1 cellular context compared by ENCODE assay signal in the genomic region with DNA sequence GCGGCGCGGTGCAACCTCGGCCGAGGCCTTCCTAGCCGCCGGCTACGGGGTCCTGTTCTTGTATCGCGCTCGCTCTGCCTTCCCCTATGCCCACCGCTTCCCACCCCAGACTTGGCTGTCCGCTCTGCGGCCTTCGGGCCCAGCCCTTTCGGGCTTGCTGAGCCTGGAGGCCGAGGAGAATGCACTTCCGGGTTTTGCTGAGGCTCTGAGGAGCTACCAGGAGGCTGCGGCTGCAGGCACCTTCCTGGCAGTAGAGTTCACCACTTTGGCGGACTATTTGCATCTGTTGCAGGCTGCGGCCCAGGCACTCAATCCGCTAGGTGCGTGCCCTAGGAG.
TF ChIP-seq lines count a peak whose summit lies in the region.

No MANE protein-coding gene starts in this region.

TF ChIP-seq in HepG2, 621 proteins besides CTCF, POLR2A, EP300 and RAD21 (continues in another document):
- no peak for TF ChIP-seq ZNF282 (IDR thresholded peaks at IDR 0.05; ENCODE audit: partially characterized antibody)
- TF ChIP-seq NFATC3 (CRISPR knock-in tag; IDR thresholded peaks at IDR 0.05): no peak
- TF ChIP-seq PITX1 (CRISPR knock-in tag; IDR thresholded peaks at IDR 0.05): no peak
- peak; percentile 58 for TF ChIP-seq SAP130 (CRISPR knock-in tag; IDR thresholded peaks at IDR 0.05; ENCODE audit: low read depth)
- TF ChIP-seq ZNF34 (CRISPR knock-in tag; IDR thresholded peaks at IDR 0.05; ENCODE audit: borderline replicate concordance): no peak
- no peak for TF ChIP-seq MBD4 (IDR thresholded peaks at IDR 0.05; ENCODE audit: borderline replicate concordance, low read length)
- TF ChIP-seq ZBTB7B (CRISPR knock-in tag; IDR thresholded peaks at IDR 0.05): no peak; the same call in 1 of the 2 replicates
- no peak for TF ChIP-seq ZUFSP (CRISPR knock-in tag; IDR thresholded peaks at IDR 0.05; ENCODE audit: borderline replicate concordance)
- TF ChIP-seq, protein P1, sequence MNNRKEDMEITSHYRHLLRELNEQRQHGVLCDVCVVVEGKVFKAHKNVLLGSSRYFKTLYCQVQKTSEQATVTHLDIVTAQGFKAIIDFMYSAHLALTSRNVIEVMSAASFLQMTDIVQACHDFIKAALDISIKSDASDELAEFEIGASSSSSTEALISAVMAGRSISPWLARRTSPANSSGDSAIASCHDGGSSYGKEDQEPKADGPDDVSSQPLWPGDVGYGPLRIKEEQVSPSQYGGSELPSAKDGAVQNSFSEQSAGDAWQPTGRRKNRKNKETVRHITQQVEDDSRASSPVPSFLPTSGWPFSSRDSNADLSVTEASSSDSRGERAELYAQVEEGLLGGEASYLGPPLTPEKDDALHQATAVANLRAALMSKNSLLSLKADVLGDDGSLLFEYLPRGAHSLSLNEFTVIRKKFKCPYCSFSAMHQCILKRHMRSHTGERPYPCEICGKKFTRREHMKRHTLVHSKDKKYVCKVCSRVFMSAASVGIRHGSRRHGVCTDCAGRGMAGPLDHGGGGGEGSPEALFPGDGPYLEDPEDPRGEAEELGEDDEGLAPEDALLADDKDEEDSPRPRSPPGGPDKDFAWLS (CRISPR knock-in tag; IDR thresholded peaks at IDR 0.05; ENCODE audit: borderline replicate concordance): no peak
- TF ChIP-seq ETV5 (CRISPR knock-in tag; IDR thresholded peaks at IDR 0.05; ENCODE audit: borderline replicate concordance): no peak; the same call in 1 of the 2 replicates
- TF ChIP-seq ZNF224 (CRISPR knock-in tag; IDR thresholded peaks at IDR 0.05): no peak
- no peak for TF ChIP-seq SIN3A (IDR thresholded peaks at IDR 0.05; ENCODE audit: borderline replicate concordance, low read depth, low read length)
- TF ChIP-seq, protein P2, sequence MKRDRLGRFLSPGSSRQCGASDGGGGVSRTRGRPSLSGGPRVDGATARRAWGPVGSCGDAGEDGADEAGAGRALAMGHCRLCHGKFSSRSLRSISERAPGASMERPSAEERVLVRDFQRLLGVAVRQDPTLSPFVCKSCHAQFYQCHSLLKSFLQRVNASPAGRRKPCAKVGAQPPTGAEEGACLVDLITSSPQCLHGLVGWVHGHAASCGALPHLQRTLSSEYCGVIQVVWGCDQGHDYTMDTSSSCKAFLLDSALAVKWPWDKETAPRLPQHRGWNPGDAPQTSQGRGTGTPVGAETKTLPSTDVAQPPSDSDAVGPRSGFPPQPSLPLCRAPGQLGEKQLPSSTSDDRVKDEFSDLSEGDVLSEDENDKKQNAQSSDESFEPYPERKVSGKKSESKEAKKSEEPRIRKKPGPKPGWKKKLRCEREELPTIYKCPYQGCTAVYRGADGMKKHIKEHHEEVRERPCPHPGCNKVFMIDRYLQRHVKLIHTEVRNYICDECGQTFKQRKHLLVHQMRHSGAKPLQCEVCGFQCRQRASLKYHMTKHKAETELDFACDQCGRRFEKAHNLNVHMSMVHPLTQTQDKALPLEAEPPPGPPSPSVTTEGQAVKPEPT (CRISPR knock-in tag; IDR thresholded peaks at IDR 0.05; ENCODE audit: low read depth): no peak
- TF ChIP-seq, protein P3, sequence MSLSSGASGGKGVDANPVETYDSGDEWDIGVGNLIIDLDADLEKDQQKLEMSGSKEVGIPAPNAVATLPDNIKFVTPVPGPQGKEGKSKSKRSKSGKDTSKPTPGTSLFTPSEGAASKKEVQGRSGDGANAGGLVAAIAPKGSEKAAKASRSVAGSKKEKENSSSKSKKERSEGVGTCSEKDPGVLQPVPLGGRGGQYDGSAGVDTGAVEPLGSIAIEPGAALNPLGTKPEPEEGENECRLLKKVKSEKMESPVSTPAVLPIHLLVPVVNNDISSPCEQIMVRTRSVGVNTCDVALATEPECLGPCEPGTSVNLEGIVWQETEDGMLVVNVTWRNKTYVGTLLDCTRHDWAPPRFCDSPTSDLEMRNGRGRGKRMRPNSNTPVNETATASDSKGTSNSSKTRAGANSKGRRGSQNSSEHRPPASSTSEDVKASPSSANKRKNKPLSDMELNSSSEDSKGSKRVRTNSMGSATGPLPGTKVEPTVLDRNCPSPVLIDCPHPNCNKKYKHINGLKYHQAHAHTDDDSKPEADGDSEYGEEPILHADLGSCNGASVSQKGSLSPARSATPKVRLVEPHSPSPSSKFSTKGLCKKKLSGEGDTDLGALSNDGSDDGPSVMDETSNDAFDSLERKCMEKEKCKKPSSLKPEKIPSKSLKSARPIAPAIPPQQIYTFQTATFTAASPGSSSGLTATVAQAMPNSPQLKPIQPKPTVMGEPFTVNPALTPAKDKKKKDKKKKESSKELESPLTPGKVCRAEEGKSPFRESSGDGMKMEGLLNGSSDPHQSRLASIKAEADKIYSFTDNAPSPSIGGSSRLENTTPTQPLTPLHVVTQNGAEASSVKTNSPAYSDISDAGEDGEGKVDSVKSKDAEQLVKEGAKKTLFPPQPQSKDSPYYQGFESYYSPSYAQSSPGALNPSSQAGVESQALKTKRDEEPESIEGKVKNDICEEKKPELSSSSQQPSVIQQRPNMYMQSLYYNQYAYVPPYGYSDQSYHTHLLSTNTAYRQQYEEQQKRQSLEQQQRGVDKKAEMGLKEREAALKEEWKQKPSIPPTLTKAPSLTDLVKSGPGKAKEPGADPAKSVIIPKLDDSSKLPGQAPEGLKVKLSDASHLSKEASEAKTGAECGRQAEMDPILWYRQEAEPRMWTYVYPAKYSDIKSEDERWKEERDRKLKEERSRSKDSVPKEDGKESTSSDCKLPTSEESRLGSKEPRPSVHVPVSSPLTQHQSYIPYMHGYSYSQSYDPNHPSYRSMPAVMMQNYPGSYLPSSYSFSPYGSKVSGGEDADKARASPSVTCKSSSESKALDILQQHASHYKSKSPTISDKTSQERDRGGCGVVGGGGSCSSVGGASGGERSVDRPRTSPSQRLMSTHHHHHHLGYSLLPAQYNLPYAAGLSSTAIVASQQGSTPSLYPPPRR (CRISPR knock-in tag; IDR thresholded peaks at IDR 0.05; ENCODE audit: borderline replicate concordance): peak; percentile 5; the same call in 1 of the 2 replicates
- TF ChIP-seq NFIB (CRISPR knock-in tag; IDR thresholded peaks at IDR 0.05; ENCODE audit: borderline replicate concordance): no peak
- TF ChIP-seq ZNF713 (CRISPR knock-in tag; IDR thresholded peaks at IDR 0.05): no peak
- TF ChIP-seq GABPB1 (CRISPR knock-in tag; IDR thresholded peaks at IDR 0.05): peak; percentile 84
- TF ChIP-seq ETV6 (CRISPR knock-in tag; conservative IDR thresholded peaks at IDR 0.05): no peak
- TF ChIP-seq ARID2 (CRISPR knock-in tag; IDR thresholded peaks at IDR 0.05; ENCODE audit: borderline replicate concordance): no peak
- no peak for TF ChIP-seq SP5 (CRISPR knock-in tag; IDR thresholded peaks at IDR 0.05; ENCODE audit: borderline replicate concordance, low read depth)
- no peak for TF ChIP-seq IRX3 (CRISPR knock-in tag; IDR thresholded peaks at IDR 0.05; ENCODE audit: borderline replicate concordance, low read depth)
- no peak for TF ChIP-seq ZFP37 (CRISPR knock-in tag; IDR thresholded peaks at IDR 0.05; ENCODE audit: borderline replicate concordance)
- TF ChIP-seq BCL3 (CRISPR knock-in tag; IDR thresholded peaks at IDR 0.05): no peak
- no peak for TF ChIP-seq RARA (CRISPR knock-in tag; IDR thresholded peaks at IDR 0.05)
- peak; percentile 95 for TF ChIP-seq ELF4 (CRISPR knock-in tag; IDR thresholded peaks at IDR 0.05; ENCODE audit: borderline replicate concordance)
- 0 out of 3 replicates have a peak, but pooled peaks have one; percentile 19 for TF ChIP-seq MXI1 (IDR thresholded peaks at IDR 0.05; ENCODE audit: borderline replicate concordance, low read depth, low read length)
- TF ChIP-seq CEBPZ (IDR thresholded peaks at IDR 0.05; ENCODE audit: low read length): no peak
- no peak for TF ChIP-seq NAIF1 (CRISPR knock-in tag; IDR thresholded peaks at IDR 0.05; ENCODE audit: borderline replicate concordance)
- TF ChIP-seq ZNF143 (CRISPR knock-in tag; IDR thresholded peaks at IDR 0.05): no peak
- peak; percentile 4; the same call in 1 of the 2 replicates for TF ChIP-seq ARID5B (CRISPR knock-in tag; IDR thresholded peaks at IDR 0.05)
- TF ChIP-seq KMT2A (CRISPR knock-in tag; IDR thresholded peaks at IDR 0.05): peak; percentile 28; the same call in 1 of the 2 replicates
- TF ChIP-seq AGO2 (optimal IDR thresholded peaks at IDR 0.05; ENCODE audit: low read depth, low read length): peak; percentile 82
- TF ChIP-seq ATF2 (CRISPR knock-in tag; IDR thresholded peaks at IDR 0.05): no peak
